Comparison of ENCODE assay signal across 19 cellular contexts in the genomic region with DNA sequence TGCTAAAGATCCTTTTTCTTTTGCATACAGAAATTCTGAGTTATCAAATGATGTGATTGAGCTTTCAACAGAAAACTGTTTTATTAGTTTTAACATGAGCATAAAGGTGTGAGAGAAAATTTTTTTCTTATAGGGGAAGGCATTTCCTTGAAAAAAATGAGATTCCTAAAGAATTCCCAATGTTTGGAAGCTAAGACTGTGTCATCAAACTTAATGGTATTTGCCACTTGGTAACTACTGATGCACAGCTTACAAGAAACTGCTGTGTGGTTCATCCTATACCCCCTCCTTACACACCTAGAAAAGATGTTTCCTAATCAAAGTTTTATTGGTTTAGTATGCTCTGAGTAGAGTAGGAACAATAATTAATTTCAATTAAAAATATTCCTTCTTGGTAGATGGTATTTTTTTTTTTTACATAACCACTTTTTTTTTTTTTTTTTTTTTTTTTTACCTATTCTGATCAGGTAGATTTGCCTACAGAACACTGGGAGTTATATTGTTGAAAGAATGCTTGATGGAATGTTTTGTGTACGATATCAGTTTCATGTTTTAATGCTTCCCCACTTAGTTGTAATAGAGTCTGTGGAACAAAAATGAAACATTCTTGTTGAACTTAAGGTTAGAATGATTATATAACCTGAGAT. TPM values are rescaled to one million over a fixed set of nuclear protein-coding genes. Genes with fewer than 3 reads are reported as not detected.
DNase-seq lines count a peak whose midpoint lies in the region; ATAC-seq and TF ChIP-seq lines count a peak whose summit lies in the region.
"Had no signal": no experiment of that assay in that cellular context is flagged by ENCODE, and none has a peak within 500 bp of the region (broad histone marks: within the 10 kb centered on the region; RNA-seq: fewer than 3 reads in every experiment).

No MANE protein-coding gene starts in this region.

- H3K4me1 ChIP-seq in HEK293 (ENCODE audit: control insufficient read depth, insufficient read depth, low read length) (peaks cover 14% of the 10 kb centered on the region), neural progenitor cell (peaks cover 68% of the 10 kb centered on the region)
- H3K4me1 ChIP-seq in CD4-positive, alpha-beta memory T cell (ENCODE audit: insufficient read depth, low read length), result peaks cover 7% of the 10 kb centered on the region

- H3K27ac ChIP-seq in HEK293 (ENCODE audit: extremely low read depth, low read depth, low read length) (no peak overlapping the region), neural progenitor cell (peak overlapping the region; percentile 70), RWPE1 (no peak overlapping the region)
- H3K27ac ChIP-seq in CD4-positive, alpha-beta memory T cell (ENCODE audit: low read depth, low read length), result no peak overlapping the region

- H3K4me3 Mint-ChIP-seq in activated T-helper 17 cell treated with anti-CD3 and anti-CD28 coated beads, Interleukin-2, amount 50 U/mL, for 72 hours, result peak overlapping the region; percentile 21
- no peak overlapping the region for H3K4me3 Mint-ChIP-seq in neural progenitor cell
- peak overlapping the region in 1 of 8 donors; percentile 8 for H3K4me3 Mint-ChIP-seq in CD4-positive, alpha-beta memory T cell
- H3K4me3 Mint-ChIP-seq: CD14-positive monocyte had no signal

- DNase-seq in EH (ENCODE audit: low read depth) (peak; percentile 7), neural progenitor cell (ENCODE audit: low spot score) (no peak), RWPE1 (ENCODE audit: low spot score) (no peak), GM13977 (ENCODE audit: low spot score) (no peak)
- no peak for DNase-seq in CD4-positive, alpha-beta memory T cell
- DNase-seq: COR-L47, EL, KBM-7, NCI-H1105 treated with DMSO at 0.1 percent for 48 hours, NCI-H1694, NCI-H510A, NCI-H774, RPMI8226, SW 1271, T-helper 2 cell had no signal

- ATAC-seq in activated T-helper 17 cell treated with anti-CD3 and anti-CD28 coated beads, Interleukin-2, amount 50 U/mL, for 72 hours (replicated peaks), result no peak

- TF ChIP-seq CTCF in HEK293 (tag by site-specific recombination; IDR thresholded peaks at IDR 0.05) (no peak), neural progenitor cell (IDR thresholded peaks at IDR 0.05) (no peak), RWPE1 (conservative IDR thresholded peaks at IDR 0.05; ENCODE audit: low read depth) (no peak), GM13977 (IDR thresholded peaks at IDR 0.05; ENCODE audit: extremely low read depth, insufficient read depth, missing control alignments) (no peak)

- H4K20me1 ChIP-seq in neural progenitor cell (ENCODE audit: low read depth), result peaks cover 100% of the 10 kb centered on the region

- CTCF ChIA-PET in HEK293 (lab: Yijun Ruan, JAX) (interaction anchor here (0.7 kb wide), 1 partner anchor 101 kb away, joined by 3 read pairs; no protein-coding TSS in a partner anchor), RWPE1 (lab: Yijun Ruan, JAX) (interaction anchor here (0.6 to 0.7 kb wide), 2 partner anchors 104 to 196 kb away, joined by 3 read pairs; no protein-coding TSS in a partner anchor)
- CTCF ChIA-PET in CD4-positive, alpha-beta memory T cell (lab: Charles Lee; ENCODE audit: partially characterized antibody), result no interaction called here

- peaks cover 4% of the 10 kb centered on the region for H3K4me1 Mint-ChIP-seq in activated T-helper 17 cell treated with anti-CD3 and anti-CD28 coated beads, Interleukin-2, amount 50 U/mL, for 72 hours
- peaks cover 29% of the 10 kb centered on the region for H3K4me1 Mint-ChIP-seq in neural progenitor cell
- peaks cover 7 to 13% (median 12%) of the 10 kb centered on the region in 4 donors for H3K4me1 Mint-ChIP-seq in CD4-positive, alpha-beta memory T cell

- H3K79me2 ChIP-seq in neural progenitor cell (ENCODE audit: low read depth), result peaks cover 100% of the 10 kb centered on the region

- H3K4me3 ChIP-seq in HEK293 (ENCODE audit: low read depth, low read length) (no peak overlapping the region), neural progenitor cell (peak overlapping the region; percentile 4)
- H3K4me3 ChIP-seq in CD4-positive, alpha-beta memory T cell (ENCODE audit: low read length in 2 of 2), result no peak overlapping the region
- H3K4me3 ChIP-seq: HAP-1 had no signal

- H3K27ac Mint-ChIP-seq in activated T-helper 17 cell treated with anti-CD3 and anti-CD28 coated beads, Interleukin-2, amount 50 U/mL, for 72 hours, result no peak overlapping the region
- H3K27ac Mint-ChIP-seq in neural progenitor cell, result no peak overlapping the region
- H3K27ac Mint-ChIP-seq in CD4-positive, alpha-beta memory T cell, result no peak overlapping the region
- H3K27ac Mint-ChIP-seq: CD14-positive monocyte had no signal

- H3K9ac ChIP-seq in neural progenitor cell, result no peak overlapping the region

- no peaks in the 10 kb centered on the region for H3K9me3 Mint-ChIP-seq in activated T-helper 17 cell treated with anti-CD3 and anti-CD28 coated beads, Interleukin-2, amount 50 U/mL, for 72 hours
- H3K9me3 Mint-ChIP-seq in neural progenitor cell, result peaks cover 3% of the 10 kb centered on the region
- peaks cover 0 to 1% (median 0%) of the 10 kb centered on the region in 8 donors for H3K9me3 Mint-ChIP-seq in CD4-positive, alpha-beta memory T cell

- no peaks in the 10 kb centered on the region for H3K27me3 Mint-ChIP-seq in activated T-helper 17 cell treated with anti-CD3 and anti-CD28 coated beads, Interleukin-2, amount 50 U/mL, for 72 hours
- no peaks in the 10 kb centered on the region for H3K27me3 Mint-ChIP-seq in neural progenitor cell (ENCODE audit: insufficient read depth, low read depth)
- peaks cover 7 to 15% of the 10 kb centered on the region in 2 donors for H3K27me3 Mint-ChIP-seq in CD4-positive, alpha-beta memory T cell

- POLR2A ChIA-PET in HEK293 (lab: Yijun Ruan, JAX) (no interaction called here), RWPE1 (lab: Yijun Ruan, JAX; ENCODE audit: low non-redundant PET) (no interaction called here)
- POLR2A ChIA-PET in CD4-positive, alpha-beta memory T cell (lab: Charles Lee; ENCODE audit: partially characterized antibody), result no interaction called here

- H3K36me3 Mint-ChIP-seq in activated T-helper 17 cell treated with anti-CD3 and anti-CD28 coated beads, Interleukin-2, amount 50 U/mL, for 72 hours (ENCODE audit: low read depth), result peaks cover 1% of the 10 kb centered on the region
- peaks cover 4% of the 10 kb centered on the region for H3K36me3 Mint-ChIP-seq in neural progenitor cell
- no peaks in the 10 kb centered on the region for H3K36me3 Mint-ChIP-seq in CD4-positive, alpha-beta memory T cell
- H3K36me3 Mint-ChIP-seq: CD14-positive monocyte had no signal

- in situ Hi-C loops in GM13977 (cut with MboI; ENCODE audit: low pct_unique_long_range_greater_than_20kb, low sequenced_read_pairs, unreplicated experiment), result no loop called here

- H2AFZ ChIP-seq in neural progenitor cell (replicated peaks), result no peak overlapping the region

- H3K4me2 ChIP-seq in neural progenitor cell, result peak overlapping the region; percentile 53

- H3K9me3 ChIP-seq in HEK293 (ENCODE audit: control insufficient read depth, insufficient read depth, low read depth, low read length), result no peaks in the 10 kb centered on the region
- no peaks in the 10 kb centered on the region for H3K9me3 ChIP-seq in neural progenitor cell (ENCODE audit: low read depth)
- H3K9me3 ChIP-seq in CD4-positive, alpha-beta memory T cell (ENCODE audit: control insufficient read depth in 1 of 2, low read length in 2 of 2), result no peaks in the 10 kb centered on the region
- H3K9me3 ChIP-seq: HAP-1 had no signal

- no peaks in the 10 kb centered on the region for H3K27me3 ChIP-seq in neural progenitor cell
- H3K27me3 ChIP-seq in CD4-positive, alpha-beta memory T cell (ENCODE audit: insufficient read depth, low read length), result no peaks in the 10 kb centered on the region

- intact Hi-C loops in CD4-positive, alpha-beta memory T cell (cut with micrococcal nuclease), result no loop called here

- H3K36me3 ChIP-seq in HEK293 (ENCODE audit: control insufficient read depth in 2 of 2, insufficient read depth in 1 of 2, low read length in 2 of 2) (no peaks in the 10 kb centered on the region; a peak in 1 of 3 replicates), neural progenitor cell (no peaks in the 10 kb centered on the region)
- no peaks in the 10 kb centered on the region for H3K36me3 ChIP-seq in CD4-positive, alpha-beta memory T cell (ENCODE audit: insufficient read depth, low read length)
- H3K36me3 ChIP-seq: HAP-1 had no signal

- H3F3A ChIP-seq in neural progenitor cell (ENCODE audit: low read depth), result peaks cover 38% of the 10 kb centered on the region

TF ChIP-seq in HEK293, 187 proteins besides CTCF, POLR2A, EP300 and RAD21 (continues in another document):
- TF ChIP-seq ZNF600 (tag by site-specific recombination; IDR thresholded peaks at IDR 0.05), result no peak
- TF ChIP-seq IKZF3 (tag by site-specific recombination; IDR thresholded peaks at IDR 0.05), result peak; percentile 60; the same call in 1 of the 2 replicates
- TF ChIP-seq ZNF202 (tag by site-specific recombination; IDR thresholded peaks at IDR 0.05; ENCODE audit: borderline replicate concordance), result no peak
- TF ChIP-seq ZNF292 (tag by site-specific recombination; IDR thresholded peaks at IDR 0.05; ENCODE audit: borderline replicate concordance, low read depth), result no peak
- TF ChIP-seq WT1 (tag by site-specific recombination; IDR thresholded peaks at IDR 0.05), result no peak
- TF ChIP-seq ZNF48 (tag by site-specific recombination; IDR thresholded peaks at IDR 0.05), result no peak
- no peak for TF ChIP-seq ZNF354C (tag by site-specific recombination; IDR thresholded peaks at IDR 0.05; ENCODE audit: borderline replicate concordance, low read depth)
- TF ChIP-seq ZNF223 (tag by site-specific recombination; IDR thresholded peaks at IDR 0.05), result no peak
- no peak for TF ChIP-seq ZNF112 (tag by site-specific recombination; IDR thresholded peaks at IDR 0.05)
- no peak for TF ChIP-seq KLF8 (tag by site-specific recombination; IDR thresholded peaks at IDR 0.05)

RNA-seq across cellular contexts. Expression of a gene that starts 6.0 kb away (rescaled TPM):
- total RNA-seq in activated T-helper 17 cell treated with anti-CD3 and anti-CD28 coated beads, Interleukin-2, amount 50 U/mL, for 72 hours, result 10 to 100 TPM; 14.5 to 23.0 TPM
- total RNA-seq in neural progenitor cell (ENCODE audit: low replicate concordance), result 183 and 244 TPM in 2 replicates
- total RNA-seq in CD4-positive, alpha-beta memory T cell, result 1 to 10 TPM; 7.6 to 7.8 TPM
- 10 to 100 TPM in 1 of 2 donors, 1 to 10 TPM in 1; 1.5 to 11.9 TPM for polyA plus RNA-seq in CD4-positive, alpha-beta memory T cell
